Comparison of ENCODE assay signal across 38 cellular contexts in genomic region chr5:59629561-59629960, GRCh38.
"Had no signal": no experiment of that assay in that cellular context is flagged by ENCODE, and none has a peak within 500 bp of the region (broad histone marks: within the 10 kb centered on the region; RNA-seq: fewer than 3 reads in every experiment).

No MANE protein-coding gene starts in this region.

- H3K36me3 ChIP-seq: adrenal gland, ascending aorta, brain microvascular endothelial cell, breast epithelium, cardiac muscle cell had no signal

- H3K27ac Mint-ChIP-seq: activated naive CD4-positive, alpha-beta T cell treated with anti-CD3 and anti-CD28 coated beads for 36 hours; activated naive CD4-positive, alpha-beta T cell treated with anti-CD3 and anti-CD28 coated beads, Interleukin-2, amount 10 ng/mL, durations not matched to agents 7 days and 5 days; activated naive CD4-positive, alpha-beta T cell treated with anti-CD3 and anti-CD28 coated beads, Interleukin-2, amount 50 U/mL, for 24 hours; activated naive CD4-positive, alpha-beta T cell treated with anti-CD3 and anti-CD28 coated beads, Interleukin-2, amount 50 U/mL, for 72 hours; activated naive CD8-positive, alpha-beta T cell; activated naive CD8-positive, alpha-beta T cell treated with anti-CD3 and anti-CD28 coated beads for 36 hours; activated naive CD8-positive, alpha-beta T cell treated with anti-CD3 and anti-CD28 coated beads, Interleukin-2, amount 10 ng/mL, durations not matched to agents 7 days and 5 days; activated naive CD8-positive, alpha-beta T cell treated with anti-CD3 and anti-CD28 coated beads, Interleukin-2, amount 50 U/mL, for 24 hours; activated T-cell treated with anti-CD3 and anti-CD28 coated beads, Interleukin-2, amount 50 U/mL, for 24 hours; activated T-cell treated with anti-CD3 and anti-CD28 coated beads, Interleukin-2, amount 50 U/mL, for 72 hours; activated T-helper 1 cell treated with anti-CD3 and anti-CD28 coated beads, Interleukin-12 subunit alpha, Interleukin-12 subunit beta, Interleukin-2, Interleukin-4 antibody, amounts not matched to agents 30 ng/mL and 10 ng/mL and 1 ng/mL, durations not matched to agents 14 hours and 24 hours and 36 hours; activated T-helper 17 cell treated with anti-CD3 and anti-CD28 coated beads, Interleukin-2, amount 50 U/mL, for 72 hours; activated T-helper 2 cell treated with anti-CD3 and anti-CD28 coated beads, Interferon-gamma antibody, Interleukin-2, Interleukin-4, amounts not matched to agents 10 μg/mL and 5 μg/mL and 100 μg/mL, durations not matched to agents 14 hours and 24 hours and 36 hours; brain had no signal

- H3K36me3 Mint-ChIP-seq: activated naive CD4-positive, alpha-beta T cell treated with anti-CD3 and anti-CD28 coated beads, Interleukin-2, amount 10 ng/mL, durations not matched to agents 7 days and 5 days; activated naive CD8-positive, alpha-beta T cell treated with anti-CD3 and anti-CD28 coated beads for 36 hours; activated naive CD8-positive, alpha-beta T cell treated with anti-CD3 and anti-CD28 coated beads, Interleukin-2, amount 10 ng/mL, durations not matched to agents 7 days and 5 days had no signal

- H3K9me3 ChIP-seq: adrenal gland, ascending aorta, body of pancreas, breast epithelium had no signal

- H3K27ac ChIP-seq: adrenal gland, ascending aorta, body of pancreas, brain microvascular endothelial cell, breast epithelium, cardiac muscle cell had no signal

- H3K4me3 ChIP-seq: adrenal gland, ascending aorta, body of pancreas, breast epithelium, cardiac muscle cell had no signal

- H3K27me3 ChIP-seq: adrenal gland, ascending aorta, body of pancreas, brain microvascular endothelial cell, breast epithelium, cardiac muscle cell had no signal

- H3K4me3 Mint-ChIP-seq: activated naive CD4-positive, alpha-beta T cell treated with anti-CD3 and anti-CD28 coated beads for 36 hours; activated naive CD4-positive, alpha-beta T cell treated with anti-CD3 and anti-CD28 coated beads, Interleukin-2, amount 10 ng/mL, durations not matched to agents 7 days and 5 days; activated naive CD4-positive, alpha-beta T cell treated with anti-CD3 and anti-CD28 coated beads, Interleukin-2, amount 50 U/mL, for 24 hours; activated naive CD8-positive, alpha-beta T cell; activated naive CD8-positive, alpha-beta T cell treated with anti-CD3 and anti-CD28 coated beads for 36 hours; activated naive CD8-positive, alpha-beta T cell treated with anti-CD3 and anti-CD28 coated beads, Interleukin-2, amount 10 ng/mL, durations not matched to agents 7 days and 5 days; activated naive CD8-positive, alpha-beta T cell treated with anti-CD3 and anti-CD28 coated beads, Interleukin-2, amount 50 U/mL, for 24 hours; activated T-cell treated with anti-CD3 and anti-CD28 coated beads, Interleukin-2, amount 50 U/mL, for 24 hours; activated T-cell treated with anti-CD3 and anti-CD28 coated beads, Interleukin-2, amount 50 U/mL, for 4 hours; activated T-cell treated with anti-CD3 and anti-CD28 coated beads, Interleukin-2, amount 50 U/mL, for 72 hours; activated T-helper 1 cell treated with anti-CD3 and anti-CD28 coated beads, Interleukin-12 subunit alpha, Interleukin-12 subunit beta, Interleukin-2, Interleukin-4 antibody, amounts not matched to agents 30 ng/mL and 10 ng/mL and 1 ng/mL, durations not matched to agents 14 hours and 24 hours and 36 hours; activated T-helper 17 cell treated with anti-CD3 and anti-CD28 coated beads, Interleukin-2, amount 50 U/mL, for 72 hours; brain; central memory CD8-positive, alpha-beta T cell had no signal

- ATAC-seq: activated naive CD4-positive, alpha-beta T cell treated with anti-CD3 and anti-CD28 coated beads, Interleukin-2, amount 50 U/mL, for 72 hours; activated naive CD8-positive, alpha-beta T cell treated with anti-CD3 and anti-CD28 coated beads, Interleukin-2, amount 50 U/mL, for 24 hours; activated T-cell treated with anti-CD3 and anti-CD28 coated beads, Interleukin-2, amount 50 U/mL, for 4 hours; activated T-cell treated with anti-CD3 and anti-CD28 coated beads, Interleukin-2, amount 50 U/mL, for 72 hours; activated T-helper 17 cell treated with anti-CD3 and anti-CD28 coated beads, Interleukin-2, amount 50 U/mL, for 72 hours; body of pancreas had no signal

- H3K4me1 ChIP-seq: adrenal gland, body of pancreas, breast epithelium had no signal

- H3K4me1 Mint-ChIP-seq: activated naive CD4-positive, alpha-beta T cell treated with anti-CD3 and anti-CD28 coated beads, Interleukin-2, amount 10 ng/mL, durations not matched to agents 7 days and 5 days; activated naive CD4-positive, alpha-beta T cell treated with anti-CD3 and anti-CD28 coated beads, Interleukin-2, amount 50 U/mL, for 24 hours; activated naive CD8-positive, alpha-beta T cell treated with anti-CD3 and anti-CD28 coated beads for 36 hours; activated naive CD8-positive, alpha-beta T cell treated with anti-CD3 and anti-CD28 coated beads, Interleukin-2, amount 10 ng/mL, durations not matched to agents 7 days and 5 days; activated naive CD8-positive, alpha-beta T cell treated with anti-CD3 and anti-CD28 coated beads, Interleukin-2, amount 50 U/mL, for 24 hours; activated T-helper 17 cell treated with anti-CD3 and anti-CD28 coated beads, Interleukin-2, amount 50 U/mL, for 72 hours; brain; central memory CD8-positive, alpha-beta T cell had no signal

- DNase-seq: activated effector memory CD4-positive, alpha-beta T cell treated with anti-CD3 and anti-CD28 coated beads, Interleukin-2, amount 50 U/mL, for 16 hours; activated effector memory CD4-positive, alpha-beta T cell treated with Interleukin-2 at 50 U/mL for 16 hours; activated gamma-delta T cell; activated gamma-delta T cell treated with Interleukin-2 at 50 U/mL for 16 hours; activated naive CD4-positive, alpha-beta T cell; activated naive CD4-positive, alpha-beta T cell treated with anti-CD3 and anti-CD28 coated beads for 36 hours; activated naive CD4-positive, alpha-beta T cell treated with anti-CD3 and anti-CD28 coated beads, Interleukin-2, amount 10 ng/mL, durations not matched to agents 7 days and 5 days; activated naive CD4-positive, alpha-beta T cell treated with anti-CD3 and anti-CD28 coated beads, Interleukin-2, amount 50 U/mL, for 16 hours; activated naive CD4-positive, alpha-beta T cell treated with Interleukin-2 at 50 U/mL for 16 hours; activated naive CD8-positive, alpha-beta T cell treated with anti-CD3 and anti-CD28 coated beads for 36 hours; activated naive CD8-positive, alpha-beta T cell treated with anti-CD3 and anti-CD28 coated beads, Interleukin-2, amount 10 ng/mL, durations not matched to agents 7 days and 5 days; activated naive CD8-positive, alpha-beta T cell treated with anti-CD3 and anti-CD28 coated beads, Interleukin-2, amount 50 U/mL, for 24 hours; activated T-cell treated with anti-CD3 and anti-CD28 coated beads, Interleukin-2, amount 50 U/mL, for 1 hour; activated T-cell treated with anti-CD3 and anti-CD28 coated beads, Interleukin-2, amount 50 U/mL, for 24 hours; activated T-cell treated with anti-CD3 and anti-CD28 coated beads, Interleukin-2, amount 50 U/mL, for 4 hours; activated T-cell treated with anti-CD3 and anti-CD28 coated beads, Interleukin-2, amount 50 U/mL, for 48 hours; activated T-cell treated with anti-CD3 and anti-CD28 coated beads, Interleukin-2, amount 50 U/mL, for 72 hours; adrenal gland; amniotic stem cell; amygdala; anterior cingulate cortex; aorta; body of pancreas; brain microvascular endothelial cell; caudate nucleus; central memory CD4-positive, alpha-beta T cell; cerebellar nuclear complex had no signal

- H3K27me3 Mint-ChIP-seq: activated naive CD4-positive, alpha-beta T cell treated with anti-CD3 and anti-CD28 coated beads, Interleukin-2, amount 10 ng/mL, durations not matched to agents 7 days and 5 days; activated naive CD8-positive, alpha-beta T cell treated with anti-CD3 and anti-CD28 coated beads for 36 hours; activated T-cell treated with anti-CD3 and anti-CD28 coated beads, Interleukin-2, amount 50 U/mL, for 24 hours; brain; central memory CD8-positive, alpha-beta T cell had no signal
